ENCODE assay signal across 18 cellular contexts in the genomic region with DNA sequence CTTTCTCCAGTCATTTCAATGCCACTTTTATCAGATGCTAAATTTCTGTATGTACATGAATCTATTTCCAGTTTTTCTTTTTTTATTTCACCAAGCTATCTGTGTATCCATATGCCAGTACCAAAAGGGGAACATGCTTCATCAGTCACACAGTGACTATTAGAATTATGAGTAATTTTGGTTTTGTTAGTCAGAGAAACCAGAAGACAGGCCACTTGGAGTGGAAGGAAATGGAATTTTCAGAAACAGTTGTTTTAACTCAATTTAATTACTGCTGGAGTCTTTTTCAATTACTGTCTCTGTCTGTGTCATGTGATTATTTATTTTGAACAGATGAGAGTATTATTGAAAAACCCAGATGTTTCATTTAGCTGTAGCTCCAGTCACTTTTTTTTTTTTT.
DNase-seq lines count a peak whose midpoint lies in the region; ATAC-seq and TF ChIP-seq lines count a peak whose summit lies in the region.
"Had no signal": no experiment of that assay in that cellular context is flagged by ENCODE, and none has a peak within 500 bp of the region (broad histone marks: within the 10 kb centered on the region; RNA-seq: fewer than 3 reads in every experiment).

No MANE protein-coding gene starts in this region.

- H4K20me1 ChIP-seq in fibroblast of lung (ENCODE audit: control insufficient read depth, extremely low read depth, insufficient read depth, low read length) (no peaks in the 10 kb centered on the region), osteoblast (ENCODE audit: insufficient read depth, low read length) (no peaks in the 10 kb centered on the region)

- H3K9ac ChIP-seq in fibroblast of lung (ENCODE audit: insufficient read depth, low read length) = no peak overlapping the region

- DNase-seq in GM03348 (ENCODE audit: low spot score) = peak; percentile 60
- peak; percentile 50 for DNase-seq in SK-N-DZ (ENCODE audit: low spot score)
- peak; percentile 75 to 85 for DNase-seq in fibroblast of lung (ENCODE audit: low read depth in 2 of 2)
- DNase-seq in osteoblast (ENCODE audit: insufficient read length, low spot score, missing footprints) = peak; percentile 73
- DNase-seq in substantia nigra (lab: John Stamatoyannopoulos, UW) = no peak
- no peak for DNase-seq in SHP77 treated with DMSO at 0.1 percent for 48 hours (lab: John Stamatoyannopoulos, UW)
- DNase-seq in ecto neural progenitor cell (ENCODE audit: low spot score) = no peak
- DNase-seq: activated naive CD4-positive, alpha-beta T cell treated with anti-CD3 and anti-CD28 coated beads, Interleukin-2, amount 10 ng/mL, durations not matched to agents 7 days and 5 days; DND-41; effector memory CD4-positive, alpha-beta T cell; NCI-H774; Peyer's patch; stimulated activated CD8-positive, alpha-beta memory T cell treated with anti-CD3 and anti-CD28 coated beads, Interleukin-4, amount 100 ng/mL, for 48 hours; thyroid gland had no signal

- H2AFZ ChIP-seq in fibroblast of lung (ENCODE audit: low read length) (no peak overlapping the region), osteoblast (ENCODE audit: low read length) (no peak overlapping the region)

- no peak overlapping the region for H3K4me3 ChIP-seq in fibroblast of lung (replicated peaks in 1 of 4; ENCODE audit: control extremely low read depth in 1 of 4, insufficient read depth in 1 of 4, low read depth in 3 of 4, low read length in 4 of 4)
- no peak overlapping the region for H3K4me3 ChIP-seq in osteoblast (ENCODE audit: insufficient read depth, low read length)
- H3K4me3 ChIP-seq: Peyer's patch, right atrium auricular region, thyroid gland had no signal

- ATAC-seq in GM18511 (IDR thresholded peaks at IDR 0.05; ENCODE audit: unreplicated experiment) = no peak
- ATAC-seq: HCT116 had no signal

- H3K9me3 ChIP-seq in fibroblast of lung (ENCODE audit: control insufficient read depth, insufficient read depth, low read depth, low read length) (no peaks in the 10 kb centered on the region), osteoblast (ENCODE audit: low read depth, low read length) (no peaks in the 10 kb centered on the region)
- H3K9me3 ChIP-seq: Peyer's patch, right atrium auricular region, thyroid gland had no signal

- no peaks in the 10 kb centered on the region for H3K27me3 ChIP-seq in fibroblast of lung (ENCODE audit: control insufficient read depth, insufficient read depth, low read length)
- H3K27me3 ChIP-seq in osteoblast (ENCODE audit: insufficient read depth, low read length) = no peaks in the 10 kb centered on the region
- H3K27me3 ChIP-seq: Peyer's patch, right atrium auricular region, thyroid gland had no signal

- H3K4me1 ChIP-seq in fibroblast of lung (ENCODE audit: control insufficient read depth, extremely low read depth, insufficient read depth, low read length) (no peaks in the 10 kb centered on the region), osteoblast (ENCODE audit: insufficient read depth, low read length) (no peaks in the 10 kb centered on the region)
- H3K4me1 ChIP-seq: right atrium auricular region, thyroid gland had no signal

- H3K36me3 ChIP-seq in fibroblast of lung (ENCODE audit: control insufficient read depth, insufficient read depth, low read length) (no peaks in the 10 kb centered on the region), osteoblast (ENCODE audit: insufficient read depth, low read length) (no peaks in the 10 kb centered on the region)
- H3K36me3 ChIP-seq: Peyer's patch, right atrium auricular region, thyroid gland had no signal

- H3K79me2 ChIP-seq in fibroblast of lung (ENCODE audit: control insufficient read depth, insufficient read depth, low read length) (no peaks in the 10 kb centered on the region), osteoblast (ENCODE audit: insufficient read depth, low read length) (no peaks in the 10 kb centered on the region)

- H3K4me2 ChIP-seq in fibroblast of lung (ENCODE audit: extremely low read depth, insufficient read depth, low read length) (peak overlapping the region; percentile 10), osteoblast (ENCODE audit: insufficient read depth, low read length) (no peak overlapping the region)

- TF ChIP-seq CTCF in fibroblast of lung (conservative IDR thresholded peaks at IDR 0.05 in 1 of 2, IDR thresholded peaks at IDR 0.05 in 1 of 2; ENCODE audit: low read depth in 1 of 2, low read length in 2 of 2) = no peak
- TF ChIP-seq CTCF in osteoblast (IDR thresholded peaks at IDR 0.05; ENCODE audit: extremely low read depth, low read depth, low read length) = no peak

- H3K27ac ChIP-seq in fibroblast of lung (ENCODE audit: insufficient read depth, low read length) = peak overlapping the region; percentile 16
- H3K27ac ChIP-seq in osteoblast (ENCODE audit: low read depth, low read length) = peak overlapping the region; percentile 18
- no peak overlapping the region for H3K27ac ChIP-seq in substantia nigra (ENCODE audit: low read depth, low read length, poor library complexity, severe bottlenecking)
- H3K27ac ChIP-seq: C4-2B, Peyer's patch, right atrium auricular region, thyroid gland had no signal

Comparison
In these comparisons a context has a peak if more than half of its experiments do, and no peak if none do; other contexts are left out.
1. DNase-seq: peak in GM03348 (single experiment), SK-N-DZ (single experiment), fibroblast of lung (2 of 2) and osteoblast (single experiment); none in substantia nigra (0 of 49), SHP77 treated with DMSO at 0.1 percent for 48 hours (single experiment) and ecto neural progenitor cell (single experiment).